16 cellular contexts compared by ENCODE assay signal in genomic region chr12:116104167-116104750, GRCh38.
DNase-seq lines count a peak whose midpoint lies in the region; ATAC-seq and TF ChIP-seq lines count a peak whose summit lies in the region.
"Had no signal": no experiment of that assay in that cellular context is flagged by ENCODE, and none has a peak within 500 bp of the region (broad histone marks: within the 10 kb centered on the region; RNA-seq: fewer than 3 reads in every experiment).

No MANE protein-coding gene starts in this region.

- H3K27me3 Mint-ChIP-seq in mesothelial cell of epicardium (ENCODE audit: low read depth), result no peaks in the 10 kb centered on the region
- H3K27me3 Mint-ChIP-seq: IgD-negative memory B cell had no signal

- H3K36me3 Mint-ChIP-seq in mesothelial cell of epicardium, result peaks cover 13% of the 10 kb centered on the region

- peak overlapping the region; percentile 34 for H3K27ac Mint-ChIP-seq in mesothelial cell of epicardium
- H3K27ac Mint-ChIP-seq: CD14-positive monocyte; CD8-positive, alpha-beta T cell; HFFc6; IgD-negative memory B cell had no signal

- H3K9me3 Mint-ChIP-seq in mesothelial cell of epicardium, result peaks cover 7% of the 10 kb centered on the region
- H3K9me3 Mint-ChIP-seq: CD14-positive monocyte; CD8-positive, alpha-beta T cell; HFFc6; IgD-negative memory B cell had no signal

- peaks cover 12% of the 10 kb centered on the region for H3K4me1 Mint-ChIP-seq in mesothelial cell of epicardium

- in situ Hi-C loops in KBM-7 (cut with MboI; ENCODE audit: low pct_unique_long_range_greater_than_20kb, low sequenced_read_pairs), result no loop called here

- peak; percentile 11 for DNase-seq in NCI-H2107 treated with DMSO at 0.1 percent for 48 hours (lab: John Stamatoyannopoulos, UW; ENCODE audit: unreplicated experiment)
- DNase-seq in NCI-H2107 (lab: John Stamatoyannopoulos, UW), result no peak
- peak; percentile 20 for DNase-seq in NCI-H69 (lab: John Stamatoyannopoulos, UW)
- DNase-seq in foreskin melanocyte, result peak; percentile 18
- no peak for DNase-seq in mesothelial cell of epicardium (ENCODE audit: low spot score in 2 of 2, unreplicated experiment in 2 of 2)
- DNase-seq in KBM-7, result no peak
- DNase-seq: CD8-positive, alpha-beta T cell; COR-L47; DMS153; DMS79 treated with DMSO at 0.1 percent for 48 hours; EL; HFFc6 had no signal

- TF ChIP-seq CTCF in mesothelial cell of epicardium (IDR thresholded peaks at IDR 0.05; ENCODE audit: unreplicated experiment), result no peak

- no peak overlapping the region for H3K4me3 Mint-ChIP-seq in mesothelial cell of epicardium
- H3K4me3 Mint-ChIP-seq: CD14-positive monocyte; CD8-positive, alpha-beta T cell; HFFc6; IgD-negative memory B cell had no signal

- no peak for ATAC-seq in HG03565 (IDR thresholded peaks at IDR 0.05; ENCODE audit: unreplicated experiment)
- no peak for ATAC-seq in GM19328 (IDR thresholded peaks at IDR 0.05; ENCODE audit: unreplicated experiment)
- ATAC-seq: CD8-positive, alpha-beta T cell had no signal

Comparison
In these comparisons a context has a peak if more than half of its experiments do, and no peak if none do; other contexts are left out.
1. DNase-seq: peak in NCI-H2107 treated with DMSO at 0.1 percent for 48 hours (single experiment), NCI-H69 (single experiment) and foreskin melanocyte (single experiment); none in NCI-H2107 (single experiment), mesothelial cell of epicardium (0 of 2) and KBM-7 (single experiment).